In the genomic region with DNA sequence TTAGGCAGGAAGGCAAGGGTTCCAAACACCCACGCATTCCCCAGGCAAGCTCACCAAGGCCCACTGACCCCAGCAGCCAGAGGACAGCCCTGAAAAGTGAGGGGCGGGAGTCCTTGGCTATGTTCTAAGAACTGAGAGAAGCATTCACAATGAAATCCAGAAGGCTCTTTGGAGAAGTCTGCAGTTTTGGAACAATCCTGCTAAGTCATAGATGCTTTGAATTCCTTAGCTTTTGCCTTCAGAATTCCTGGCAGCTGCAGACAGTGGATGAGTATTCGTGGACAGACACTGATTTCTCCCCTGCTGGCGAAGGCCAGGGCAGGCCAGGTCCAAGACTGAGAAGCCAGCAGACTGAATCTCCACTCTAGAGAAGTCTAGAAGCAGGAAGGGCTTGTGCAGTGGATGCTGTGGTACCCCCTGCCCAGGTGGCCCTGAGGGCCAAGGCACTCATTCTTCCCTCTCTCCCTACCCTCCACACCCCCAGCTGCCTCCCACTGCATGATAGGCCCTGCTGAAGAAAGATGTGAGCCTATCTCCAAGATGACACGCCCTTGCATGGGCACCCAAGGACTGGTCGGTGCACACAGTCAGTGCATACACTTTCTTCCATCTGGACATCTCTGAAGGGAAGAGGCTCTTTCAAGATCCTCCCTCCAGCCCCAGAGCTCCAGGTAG, we compare ENCODE assay signal across 11 cellular contexts.
DNase-seq lines count a peak whose midpoint lies in the region; ATAC-seq, FAIRE-seq and TF ChIP-seq lines count a peak whose summit lies in the region.
"Had no signal": no experiment of that assay in that cellular context is flagged by ENCODE, and none has a peak within 500 bp of the region (broad histone marks: within the 10 kb centered on the region; RNA-seq: fewer than 3 reads in every experiment).

No MANE protein-coding gene starts in this region.

- H3K27me3 Mint-ChIP-seq in CD4-positive, alpha-beta T cell = peaks cover 20% of the 10 kb centered on the region

- no peaks in the 10 kb centered on the region for H3K4me1 Mint-ChIP-seq in CD4-positive, alpha-beta T cell (ENCODE audit: low read depth)

- no peak overlapping the region for H3K4me3 ChIP-seq in astrocyte of the cerebellum (ENCODE audit: low read depth, low read length)
- no peak overlapping the region for H3K4me3 ChIP-seq in heart right ventricle
- no peak overlapping the region for H3K4me3 ChIP-seq in small intestine (ENCODE audit: low read depth in 1 of 2, low read length in 2 of 2)

- in situ Hi-C loops in astrocyte of the cerebellum (cut with HindIII; ENCODE audit: low sequenced_read_pairs) = no loop called here

- 59 to 73% methylated on average over 6 of the region's 6 CpGs for WGBS in heart right ventricle, 2 donors
- 71 to 84% (median 76%) methylated on average over 6 of the region's 6 CpGs for WGBS in small intestine, 3 donors

- H3K36me3 Mint-ChIP-seq in CD4-positive, alpha-beta T cell (ENCODE audit: low read depth) = no peaks in the 10 kb centered on the region

- TF ChIP-seq CTCF in astrocyte of the cerebellum (IDR thresholded peaks at IDR 0.05; ENCODE audit: low read depth, low read length, missing control alignments) (peak; percentile 46), heart right ventricle (IDR thresholded peaks at IDR 0.05) (no peak)
- no peak for TF ChIP-seq CTCF in CD4-positive, alpha-beta T cell (IDR thresholded peaks at IDR 0.05)

- DNase-seq in GM03348 (ENCODE audit: low spot score) (peak; percentile 92), astrocyte of the cerebellum (ENCODE audit: low read depth) (peak; percentile 74), heart right ventricle (no peak), renal cortical epithelial cell (ENCODE audit: low read depth) (peak; percentile 77), NCI-H1436 treated with DMSO at 0.1 percent for 48 hours (lab: John Stamatoyannopoulos, UW) (no peak), small intestine (no peak), MV-4-11 (lab: John Stamatoyannopoulos, UW) (no peak)
- DNase-seq in CD4-positive, alpha-beta T cell = no peak
- DNase-seq: activated CD4-positive, alpha-beta T cell treated with anti-CD3 and anti-CD28 coated beads for 4 hours; cortex of kidney; NCI-H524 treated with DMSO at 0.1 percent for 48 hours had no signal

- H3K9me3 Mint-ChIP-seq in CD4-positive, alpha-beta T cell = no peaks in the 10 kb centered on the region

- POLR2A ChIA-PET in CD4-positive, alpha-beta T cell (lab: Charles Lee) = no interaction called here

- ATAC-seq in heart right ventricle = peak in 6 of 8 donors; percentile 15 to 55 (median 34)
- no peak for ATAC-seq in CD4-positive, alpha-beta T cell (ENCODE audit: poor library complexity)

- H3K4me3 Mint-ChIP-seq in CD4-positive, alpha-beta T cell = no peak overlapping the region

- intact Hi-C loops in heart right ventricle (cut with DNase I) = no loop called here
- intact Hi-C loops in CD4-positive, alpha-beta T cell (cut with DNase I, micrococcal nuclease) = no loop called here

- CTCF ChIA-PET in CD4-positive, alpha-beta T cell (lab: Charles Lee) = no interaction called here

- H3K36me3 ChIP-seq in heart right ventricle (no peaks in the 10 kb centered on the region), small intestine (ENCODE audit: control insufficient read depth in 2 of 2, insufficient read depth in 2 of 2, low read length in 2 of 2) (no peaks in the 10 kb centered on the region)

- H3K27me3 ChIP-seq in heart right ventricle (no peaks in the 10 kb centered on the region), small intestine (ENCODE audit: control insufficient read depth in 2 of 2, insufficient read depth in 2 of 2, low read length in 2 of 2) (no peaks in the 10 kb centered on the region)
- no peaks in the 10 kb centered on the region for H3K27me3 ChIP-seq in CD4-positive, alpha-beta T cell (ENCODE audit: control insufficient read depth, insufficient read depth, low read length)

- H3K4me1 ChIP-seq in heart right ventricle (peaks cover 3 to 27% (median 15%) of the 10 kb centered on the region in 9 donors), small intestine (ENCODE audit: control insufficient read depth in 2 of 2, insufficient read depth in 1 of 2, low read depth in 1 of 2, low read length in 1 of 2) (no peaks in the 10 kb centered on the region)

- no peak for FAIRE-seq in small intestine (lab: Jason Lieb, UNC)

- H3K9me3 ChIP-seq in heart right ventricle (no peaks in the 10 kb centered on the region), small intestine (ENCODE audit: control insufficient read depth, low read depth) (no peaks in the 10 kb centered on the region)
- H3K9me3 ChIP-seq in CD4-positive, alpha-beta T cell (ENCODE audit: control insufficient read depth, low read length) = no peaks in the 10 kb centered on the region

- H3K27ac Mint-ChIP-seq in CD4-positive, alpha-beta T cell = no peak overlapping the region

- no peak overlapping the region for H3K27ac ChIP-seq in heart right ventricle
- H3K27ac ChIP-seq in small intestine (ENCODE audit: low read depth in 1 of 2, low read length in 1 of 2) = peak overlapping the region in 1 of 2 donors; percentile 46
- no peak overlapping the region for H3K27ac ChIP-seq in CD4-positive, alpha-beta T cell (ENCODE audit: low read depth, low read length)

Comparison
In these comparisons a context has a peak if more than half of its experiments do, and no peak if none do; other contexts are left out.
1. DNase-seq: peak in GM03348 (single experiment), astrocyte of the cerebellum (single experiment) and renal cortical epithelial cell (single experiment); none in heart right ventricle (0 of 2), NCI-H1436 treated with DMSO at 0.1 percent for 48 hours (single experiment), small intestine (single experiment), CD4-positive, alpha-beta T cell (0 of 10) and MV-4-11 (single experiment).